In the genomic region with DNA sequence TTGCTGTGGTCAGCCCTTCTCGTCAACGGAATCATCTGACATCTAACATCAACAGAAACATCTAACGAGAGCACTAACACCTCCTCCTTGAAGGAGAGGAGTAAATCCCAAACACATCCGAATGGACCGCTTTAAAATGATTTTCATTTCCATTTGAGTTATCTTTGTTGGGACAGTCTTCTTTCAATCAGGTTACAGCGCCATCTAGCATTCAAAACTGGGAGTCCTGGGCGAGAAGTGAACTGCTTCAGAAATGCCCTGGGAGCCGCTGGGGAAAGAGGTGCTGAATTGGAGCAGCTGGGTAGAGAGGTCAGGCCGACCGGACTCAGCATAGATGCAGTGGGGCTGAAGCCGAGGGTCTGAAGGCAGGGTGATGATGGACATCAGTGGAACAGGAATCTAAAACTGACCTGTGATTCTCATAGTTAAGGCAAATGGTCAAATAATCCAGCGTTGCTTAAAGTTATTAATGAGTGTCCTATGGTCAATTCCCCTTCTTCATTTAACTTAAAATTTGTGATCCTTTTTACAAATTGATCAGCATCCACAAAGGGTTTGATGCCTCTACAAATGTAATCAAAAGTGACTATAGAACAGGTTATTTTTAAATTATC, we compare ENCODE assay signal across 8 cellular contexts.
DNase-seq lines count a peak whose midpoint lies in the region; ATAC-seq, FAIRE-seq and TF ChIP-seq lines count a peak whose summit lies in the region.

No MANE protein-coding gene starts in this region.

- no peak overlapping the region for H3K4me2 ChIP-seq in GM23248 (ENCODE audit: unreplicated experiment)

- no peaks in the 10 kb centered on the region for H3K36me3 ChIP-seq in GM23248 (ENCODE audit: low read depth)
- no peaks in the 10 kb centered on the region for H3K36me3 ChIP-seq in bronchial epithelial cell (ENCODE audit: control insufficient read depth, insufficient read depth, low read length)

- H3K79me2 ChIP-seq in GM23248 (ENCODE audit: insufficient read depth): no peaks in the 10 kb centered on the region

- TF ChIP-seq CTCF in bronchial epithelial cell (IDR thresholded peaks at IDR 0.05; ENCODE audit: insufficient read depth, low read length, severe bottlenecking) (peak; percentile 18), nephron progenitor cell (IDR thresholded peaks at IDR 0.05) (peak; percentile 37)

- DNase-seq in GM23248 (peak; percentile 57), NCI-H1092 (lab: John Stamatoyannopoulos, UW) (peak; percentile 3), bronchial epithelial cell (ENCODE audit: low read depth) (peak; percentile 8), nephron progenitor cell (peak; percentile 67), T-helper 17 cell (no peak), GF-D8 (lab: John Stamatoyannopoulos, UW) (no peak), T-helper 1 cell (no peak)
- no peak for DNase-seq in effector CD8-positive, alpha-beta T cell (lab: John Stamatoyannopoulos, UW)

- H3F3A ChIP-seq in GM23248 (ENCODE audit: insufficient read depth): no peaks in the 10 kb centered on the region

- H3K27me3 ChIP-seq in GM23248 (replicated peaks; ENCODE audit: insufficient read depth): no peaks in the 10 kb centered on the region
- H3K27me3 ChIP-seq in bronchial epithelial cell (ENCODE audit: control insufficient read depth, insufficient read depth, low read length): no peaks in the 10 kb centered on the region

- H3K27ac Mint-ChIP-seq in nephron progenitor cell (no peak overlapping the region), T-helper 17 cell (no peak overlapping the region)

- no peaks in the 10 kb centered on the region for H4K20me1 ChIP-seq in GM23248 (ENCODE audit: insufficient read depth)

- ATAC-seq in T-helper 17 cell: no peak

- no peaks in the 10 kb centered on the region for H3K4me1 ChIP-seq in GM23248 (ENCODE audit: insufficient read depth)

- WGBS in GM23248 (ENCODE audit: low coverage in 1 of 2, low lambda C conversion rate in 2 of 2, missing lambda C conversion rate in 2 of 2), 2 experiments: 13 to 16% methylated on average over 12 of the region's 12 CpGs

- H3K4me1 Mint-ChIP-seq in nephron progenitor cell (peaks cover 79% of the 10 kb centered on the region), T-helper 17 cell (no peaks in the 10 kb centered on the region)

- H3K36me3 Mint-ChIP-seq in nephron progenitor cell (ENCODE audit: low read depth) (no peaks in the 10 kb centered on the region), T-helper 17 cell (ENCODE audit: low read depth) (no peaks in the 10 kb centered on the region)

- H3K27ac ChIP-seq in GM23248: no peak overlapping the region

- H3K9me3 Mint-ChIP-seq in nephron progenitor cell: peaks cover 62% of the 10 kb centered on the region

- H3K4me3 ChIP-seq in GM23248 (no peak overlapping the region), bronchial epithelial cell (ENCODE audit: low read depth, low read length) (no peak overlapping the region)

- H3K27me3 Mint-ChIP-seq in nephron progenitor cell (ENCODE audit: low read depth, poor library complexity) (peaks cover 6% of the 10 kb centered on the region), T-helper 17 cell (no peaks in the 10 kb centered on the region)

- H3K9ac ChIP-seq in GM23248: no peak overlapping the region

- in situ Hi-C loops in GM23248 (cut with MboI): no loop called here

- H3K9me3 ChIP-seq in GM23248 (ENCODE audit: low read depth) (no peaks in the 10 kb centered on the region), T-helper 17 cell (ENCODE audit: control insufficient read depth, low read length, poor library complexity, severe bottlenecking) (no peaks in the 10 kb centered on the region)

- no peak for FAIRE-seq in bronchial epithelial cell (lab: Jason Lieb, UNC)

- H2AFZ ChIP-seq in GM23248: no peak overlapping the region

- H3K9me2 ChIP-seq in GM23248 (ENCODE audit: insufficient read depth): no peaks in the 10 kb centered on the region

- H3K4me3 Mint-ChIP-seq in nephron progenitor cell (peak overlapping the region; percentile 73), T-helper 17 cell (no peak overlapping the region)

Comparison
In these comparisons a context has a peak if more than half of its experiments do, and no peak if none do; other contexts are left out.
1. DNase-seq: peak in GM23248 (single experiment), NCI-H1092 (single experiment), bronchial epithelial cell (single experiment) and nephron progenitor cell (single experiment); none in effector CD8-positive, alpha-beta T cell (single experiment), T-helper 17 cell (0 of 3), GF-D8 (single experiment) and T-helper 1 cell (0 of 5).